18 cellular contexts compared by ENCODE assay signal in genomic region chr9:121835581-121836381, GRCh38.
A peak's percentile ranks its signal among the peaks of the same experiment; 100 is the strongest.
DNase-seq lines count a peak whose midpoint lies in the region; ATAC-seq and TF ChIP-seq lines count a peak whose summit lies in the region.
"Had no signal": no experiment of that assay in that cellular context is flagged by ENCODE, and none has a peak within 500 bp of the region (broad histone marks: within the 10 kb centered on the region; RNA-seq: fewer than 3 reads in every experiment).

No MANE protein-coding gene starts in this region.

- H3F3A ChIP-seq in neural progenitor cell (ENCODE audit: low read depth) = no peaks in the 10 kb centered on the region

- H3K4me3 ChIP-seq in neural progenitor cell (no peak overlapping the region), uterus (no peak overlapping the region)
- H3K4me3 ChIP-seq: A549 had no signal

- intact Hi-C loops in cardiac septum (cut with DNase I) (no loop called here), left cardiac atrium (cut with DNase I) (no loop called here), uterus (cut with DNase I; ENCODE audit: low total_unique reads) (no loop called here)

- H3K79me2 ChIP-seq in neural progenitor cell (ENCODE audit: low read depth) = no peaks in the 10 kb centered on the region

- H2AFZ ChIP-seq in neural progenitor cell (replicated peaks) = no peak overlapping the region

- H3K36me3 ChIP-seq in neural progenitor cell = no peaks in the 10 kb centered on the region
- H3K36me3 ChIP-seq in uterus = no peaks in the 10 kb centered on the region

- no peak overlapping the region for H3K9ac ChIP-seq in neural progenitor cell

- H3K4me3 Mint-ChIP-seq in neural progenitor cell = no peak overlapping the region
- H3K4me3 Mint-ChIP-seq in effector memory CD8-positive, alpha-beta T cell = no peak overlapping the region

- H3K4me1 Mint-ChIP-seq in neural progenitor cell = no peaks in the 10 kb centered on the region
- H3K4me1 Mint-ChIP-seq in effector memory CD8-positive, alpha-beta T cell (ENCODE audit: low read depth in 2 of 2) = no peaks in the 10 kb centered on the region

- no peaks in the 10 kb centered on the region for H3K9me3 Mint-ChIP-seq in neural progenitor cell
- H3K9me3 Mint-ChIP-seq in effector memory CD8-positive, alpha-beta T cell = no peaks in the 10 kb centered on the region

- DNase-seq in cardiac septum (ENCODE audit: low spot score) = peak; percentile 53
- no peak for DNase-seq in left cardiac atrium
- peak; percentile 32 for DNase-seq in ecto neural progenitor cell (ENCODE audit: low spot score)
- DNase-seq in neural progenitor cell (ENCODE audit: low spot score) = no peak
- DNase-seq in uterus = peak; percentile 1
- no peak for DNase-seq in effector memory CD8-positive, alpha-beta T cell
- DNase-seq in GM13976 (ENCODE audit: low spot score) = no peak
- DNase-seq: COR-L47, HCEC 1CT, NCI-H1048, NCI-H2081 treated with DMSO at 0.1 percent for 48 hours, NCI-H510A, NCI-H774, PC-3 had no signal

- no peak overlapping the region for H3K4me2 ChIP-seq in neural progenitor cell
- H3K4me2 ChIP-seq: A549 had no signal

- peaks cover 11% of the 10 kb centered on the region for H3K27me3 Mint-ChIP-seq in neural progenitor cell (ENCODE audit: insufficient read depth, low read depth)
- H3K27me3 Mint-ChIP-seq in effector memory CD8-positive, alpha-beta T cell = no peaks in the 10 kb centered on the region

- H4K20me1 ChIP-seq in neural progenitor cell (ENCODE audit: low read depth) = no peaks in the 10 kb centered on the region

- H3K27ac ChIP-seq in neural progenitor cell = no peak overlapping the region
- H3K27ac ChIP-seq in uterus = no peak overlapping the region
- H3K27ac ChIP-seq: A549, C4-2B had no signal

- TF ChIP-seq POLR2A in uterus (IDR thresholded peaks at IDR 0.05) = no peak

- in situ Hi-C loops in GM13976 (cut with MboI; ENCODE audit: low sequenced_read_pairs, unreplicated experiment) = no loop called here

- H3K36me3 Mint-ChIP-seq in neural progenitor cell = no peaks in the 10 kb centered on the region
- no peaks in the 10 kb centered on the region for H3K36me3 Mint-ChIP-seq in effector memory CD8-positive, alpha-beta T cell (ENCODE audit: insufficient read depth)

- TF ChIP-seq CTCF in neural progenitor cell (IDR thresholded peaks at IDR 0.05) (no peak), uterus (IDR thresholded peaks at IDR 0.05) (no peak), GM13976 (IDR thresholded peaks at IDR 0.05; ENCODE audit: borderline replicate concordance, control extremely low read depth, extremely low read depth, insufficient read depth, missing control alignments) (no peak)

- H3K4me1 ChIP-seq in neural progenitor cell (no peaks in the 10 kb centered on the region), uterus (peaks cover 0 to 14% of the 10 kb centered on the region in 2 donors)
- H3K4me1 ChIP-seq: A549 had no signal

- H3K27me3 ChIP-seq in neural progenitor cell (no peaks in the 10 kb centered on the region), uterus (no peaks in the 10 kb centered on the region)

- ATAC-seq in left cardiac atrium = no peak
- no peak for ATAC-seq in HG03196 (IDR thresholded peaks at IDR 0.05; ENCODE audit: unreplicated experiment)
- ATAC-seq in effector memory CD8-positive, alpha-beta T cell (replicated peaks) = no peak
- ATAC-seq: A549, PC-3, Right ventricle myocardium inferior had no signal

- no peaks in the 10 kb centered on the region for H3K9me3 ChIP-seq in neural progenitor cell (ENCODE audit: low read depth)
- no peaks in the 10 kb centered on the region for H3K9me3 ChIP-seq in uterus
- H3K9me3 ChIP-seq: A549 had no signal

- peak overlapping the region; percentile 20 for H3K27ac Mint-ChIP-seq in neural progenitor cell
- H3K27ac Mint-ChIP-seq in effector memory CD8-positive, alpha-beta T cell = no peak overlapping the region

Comparison
In these comparisons a context has a peak if more than half of its experiments do, and no peak if none do; other contexts are left out.
1. DNase-seq: peak in cardiac septum (single experiment), ecto neural progenitor cell (single experiment) and uterus (2 of 2); none in left cardiac atrium (single experiment), neural progenitor cell (single experiment), effector memory CD8-positive, alpha-beta T cell (0 of 3) and GM13976 (single experiment).